In genomic region chr2:207911856-207912255, GRCh38 we compare ENCODE assay signal across 3 cellular contexts.
"Had no signal": no experiment of that assay in that cellular context is flagged by ENCODE, and none has a peak within 500 bp of the region (broad histone marks: within the 10 kb centered on the region; RNA-seq: fewer than 3 reads in every experiment).

No MANE protein-coding gene starts in this region.

- ATAC-seq: GM12878 had no signal

- DNase-seq: GDM1, GF-D8 had no signal

- H3K4me3 ChIP-seq: GM12878 had no signal
